Comparison of ENCODE assay signal across 1 cellular context in the genomic region with DNA sequence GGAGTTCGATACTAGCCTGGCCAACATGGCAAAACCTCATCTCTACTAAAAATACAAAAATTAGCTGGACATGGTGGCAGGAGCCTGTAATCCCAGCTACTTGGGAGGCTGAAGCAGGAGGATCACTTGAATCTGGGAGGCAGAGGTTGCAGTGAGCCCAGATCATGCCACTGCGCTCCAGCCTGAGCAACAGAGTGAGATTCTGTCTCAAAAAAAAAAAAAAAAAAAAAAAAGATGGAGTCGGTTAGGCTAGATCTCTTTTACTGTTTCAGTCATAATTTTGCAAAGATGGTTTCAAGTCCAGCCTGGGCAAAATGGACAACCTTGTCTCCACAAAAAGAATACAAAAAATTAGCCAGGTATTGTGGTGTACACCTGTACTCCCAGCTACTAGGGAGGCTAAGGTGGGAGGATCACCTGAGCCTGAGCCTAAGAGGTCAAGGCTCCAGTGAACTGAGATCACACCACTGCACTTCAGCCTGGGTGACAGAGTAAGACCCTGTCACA.
TF ChIP-seq lines count a peak whose summit lies in the region.
"Not testable (repeated sequence)": the region's sequence is repeated elsewhere in the genome, so short reads cannot be mapped to it uniquely, and the experiment has no call there.

No MANE protein-coding gene starts in this region.

TF ChIP-seq in K562, 482 proteins besides CTCF, POLR2A, EP300 and RAD21 (continued from another document):
- TF ChIP-seq, protein P1, sequence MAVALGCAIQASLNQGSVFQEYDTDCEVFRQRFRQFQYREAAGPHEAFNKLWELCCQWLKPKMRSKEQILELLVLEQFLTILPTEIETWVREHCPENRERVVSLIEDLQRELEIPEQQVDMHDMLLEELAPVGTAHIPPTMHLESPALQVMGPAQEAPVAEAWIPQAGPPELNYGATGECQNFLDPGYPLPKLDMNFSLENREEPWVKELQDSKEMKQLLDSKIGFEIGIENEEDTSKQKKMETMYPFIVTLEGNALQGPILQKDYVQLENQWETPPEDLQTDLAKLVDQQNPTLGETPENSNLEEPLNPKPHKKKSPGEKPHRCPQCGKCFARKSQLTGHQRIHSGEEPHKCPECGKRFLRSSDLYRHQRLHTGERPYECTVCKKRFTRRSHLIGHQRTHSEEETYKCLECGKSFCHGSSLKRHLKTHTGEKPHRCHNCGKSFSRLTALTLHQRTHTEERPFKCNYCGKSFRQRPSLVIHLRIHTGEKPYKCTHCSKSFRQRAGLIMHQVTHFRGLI (CRISPR knock-in tag; IDR thresholded peaks at IDR 0.05), result peak; percentile 90; the same call in 1 of the 2 replicates
- TF ChIP-seq HMG20B (CRISPR knock-in tag; IDR thresholded peaks at IDR 0.05), result 0 out of 2 replicates have a peak, but pooled peaks have one; percentile 50
- TF ChIP-seq PPARD (CRISPR knock-in tag; IDR thresholded peaks at IDR 0.05), result peak; percentile 43; the same call in 1 of the 2 replicates
- peak; percentile 82 for TF ChIP-seq ZNF584 (CRISPR knock-in tag; IDR thresholded peaks at IDR 0.05; ENCODE audit: low read depth)
- TF ChIP-seq ZNF668 (CRISPR knock-in tag; IDR thresholded peaks at IDR 0.05), result peak; percentile 79; the same call in 1 of the 2 replicates
- peak; percentile 71 for TF ChIP-seq POLR2H (tag; IDR thresholded peaks at IDR 0.05; ENCODE audit: low read depth)
- TF ChIP-seq, protein P2, sequence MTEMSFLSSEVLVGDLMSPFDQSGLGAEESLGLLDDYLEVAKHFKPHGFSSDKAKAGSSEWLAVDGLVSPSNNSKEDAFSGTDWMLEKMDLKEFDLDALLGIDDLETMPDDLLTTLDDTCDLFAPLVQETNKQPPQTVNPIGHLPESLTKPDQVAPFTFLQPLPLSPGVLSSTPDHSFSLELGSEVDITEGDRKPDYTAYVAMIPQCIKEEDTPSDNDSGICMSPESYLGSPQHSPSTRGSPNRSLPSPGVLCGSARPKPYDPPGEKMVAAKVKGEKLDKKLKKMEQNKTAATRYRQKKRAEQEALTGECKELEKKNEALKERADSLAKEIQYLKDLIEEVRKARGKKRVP (CRISPR knock-in tag; IDR thresholded peaks at IDR 0.05), result 0 out of 2 replicates have a peak, but pooled peaks have one; percentile 32
- TF ChIP-seq ILK (tag; IDR thresholded peaks at IDR 0.05; ENCODE audit: borderline replicate concordance, low read depth), result peak; percentile 87
- TF ChIP-seq, protein P3, sequence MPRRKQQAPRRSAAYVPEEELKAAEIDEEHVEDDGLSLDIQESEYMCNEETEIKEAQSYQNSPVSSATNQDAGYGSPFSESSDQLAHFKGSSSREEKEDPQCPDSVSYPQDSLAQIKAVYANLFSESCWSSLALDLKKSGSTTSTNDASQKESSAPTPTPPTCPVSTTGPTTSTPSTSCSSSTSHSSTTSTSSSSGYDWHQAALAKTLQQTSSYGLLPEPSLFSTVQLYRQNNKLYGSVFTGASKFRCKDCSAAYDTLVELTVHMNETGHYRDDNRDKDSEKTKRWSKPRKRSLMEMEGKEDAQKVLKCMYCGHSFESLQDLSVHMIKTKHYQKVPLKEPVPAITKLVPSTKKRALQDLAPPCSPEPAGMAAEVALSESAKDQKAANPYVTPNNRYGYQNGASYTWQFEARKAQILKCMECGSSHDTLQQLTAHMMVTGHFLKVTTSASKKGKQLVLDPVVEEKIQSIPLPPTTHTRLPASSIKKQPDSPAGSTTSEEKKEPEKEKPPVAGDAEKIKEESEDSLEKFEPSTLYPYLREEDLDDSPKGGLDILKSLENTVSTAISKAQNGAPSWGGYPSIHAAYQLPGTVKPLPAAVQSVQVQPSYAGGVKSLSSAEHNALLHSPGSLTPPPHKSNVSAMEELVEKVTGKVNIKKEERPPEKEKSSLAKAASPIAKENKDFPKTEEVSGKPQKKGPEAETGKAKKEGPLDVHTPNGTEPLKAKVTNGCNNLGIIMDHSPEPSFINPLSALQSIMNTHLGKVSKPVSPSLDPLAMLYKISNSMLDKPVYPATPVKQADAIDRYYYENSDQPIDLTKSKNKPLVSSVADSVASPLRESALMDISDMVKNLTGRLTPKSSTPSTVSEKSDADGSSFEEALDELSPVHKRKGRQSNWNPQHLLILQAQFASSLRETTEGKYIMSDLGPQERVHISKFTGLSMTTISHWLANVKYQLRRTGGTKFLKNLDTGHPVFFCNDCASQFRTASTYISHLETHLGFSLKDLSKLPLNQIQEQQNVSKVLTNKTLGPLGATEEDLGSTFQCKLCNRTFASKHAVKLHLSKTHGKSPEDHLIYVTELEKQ (CRISPR knock-in tag; IDR thresholded peaks at IDR 0.05), result peak; percentile 97
- TF ChIP-seq DIDO1 (tag; IDR thresholded peaks at IDR 0.05; ENCODE audit: low read depth), result peak; percentile 82
- peak; percentile 84 for TF ChIP-seq NFXL1 (CRISPR knock-in tag; IDR thresholded peaks at IDR 0.05)
- TF ChIP-seq GTF2A2 (tag; IDR thresholded peaks at IDR 0.05), result peak; percentile 97
- 0 out of 2 replicates have a peak, but pooled peaks have one; percentile 18 for TF ChIP-seq ZNF134 (CRISPR knock-in tag; conservative IDR thresholded peaks at IDR 0.05)
- peak; percentile 45; the same call in 1 of the 2 replicates for TF ChIP-seq ZNF239 (CRISPR knock-in tag; IDR thresholded peaks at IDR 0.05)
- peak in 1 of 2 experiments; percentile 30; a peak in 1 of 4 replicates for TF ChIP-seq TEAD1 (CRISPR knock-in tag; IDR thresholded peaks at IDR 0.05)
- 0 out of 2 replicates have a peak, but pooled peaks have one; percentile 41 for TF ChIP-seq NFIX (CRISPR knock-in tag; IDR thresholded peaks at IDR 0.05; ENCODE audit: low read depth)
- TF ChIP-seq ZNF583 (CRISPR knock-in tag; IDR thresholded peaks at IDR 0.05), result 0 out of 2 replicates have a peak, but pooled peaks have one; percentile 92
- TF ChIP-seq, protein P4, sequence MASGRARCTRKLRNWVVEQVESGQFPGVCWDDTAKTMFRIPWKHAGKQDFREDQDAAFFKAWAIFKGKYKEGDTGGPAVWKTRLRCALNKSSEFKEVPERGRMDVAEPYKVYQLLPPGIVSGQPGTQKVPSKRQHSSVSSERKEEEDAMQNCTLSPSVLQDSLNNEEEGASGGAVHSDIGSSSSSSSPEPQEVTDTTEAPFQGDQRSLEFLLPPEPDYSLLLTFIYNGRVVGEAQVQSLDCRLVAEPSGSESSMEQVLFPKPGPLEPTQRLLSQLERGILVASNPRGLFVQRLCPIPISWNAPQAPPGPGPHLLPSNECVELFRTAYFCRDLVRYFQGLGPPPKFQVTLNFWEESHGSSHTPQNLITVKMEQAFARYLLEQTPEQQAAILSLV (tag; IDR thresholded peaks at IDR 0.05), result peak; percentile 94
- TF ChIP-seq KLF6 (CRISPR knock-in tag; IDR thresholded peaks at IDR 0.05; ENCODE audit: borderline replicate concordance), result peak; percentile 93
- peak; percentile 54 for TF ChIP-seq ZNF507 (tag; conservative IDR thresholded peaks at IDR 0.05)
- TF ChIP-seq PTTG1 (tag; IDR thresholded peaks at IDR 0.05; ENCODE audit: low read depth), result peak; percentile 98
- TF ChIP-seq ZNF175 (CRISPR knock-in tag; IDR thresholded peaks at IDR 0.05; ENCODE audit: low read depth), result peak; percentile 97
- peak; percentile 85 for TF ChIP-seq ZNF586 (CRISPR knock-in tag; conservative IDR thresholded peaks at IDR 0.05)
- peak; percentile 98 for TF ChIP-seq ZNF644 (tag; IDR thresholded peaks at IDR 0.05; ENCODE audit: low read depth)
- TF ChIP-seq NR4A1 (CRISPR knock-in tag; IDR thresholded peaks at IDR 0.05); NR2C1 (IDR thresholded peaks at IDR 0.05): not testable (repeated sequence)
- peak; percentile 97 for TF ChIP-seq NR4A1 (tag; IDR thresholded peaks at IDR 0.05)
- TF ChIP-seq, protein P5, sequence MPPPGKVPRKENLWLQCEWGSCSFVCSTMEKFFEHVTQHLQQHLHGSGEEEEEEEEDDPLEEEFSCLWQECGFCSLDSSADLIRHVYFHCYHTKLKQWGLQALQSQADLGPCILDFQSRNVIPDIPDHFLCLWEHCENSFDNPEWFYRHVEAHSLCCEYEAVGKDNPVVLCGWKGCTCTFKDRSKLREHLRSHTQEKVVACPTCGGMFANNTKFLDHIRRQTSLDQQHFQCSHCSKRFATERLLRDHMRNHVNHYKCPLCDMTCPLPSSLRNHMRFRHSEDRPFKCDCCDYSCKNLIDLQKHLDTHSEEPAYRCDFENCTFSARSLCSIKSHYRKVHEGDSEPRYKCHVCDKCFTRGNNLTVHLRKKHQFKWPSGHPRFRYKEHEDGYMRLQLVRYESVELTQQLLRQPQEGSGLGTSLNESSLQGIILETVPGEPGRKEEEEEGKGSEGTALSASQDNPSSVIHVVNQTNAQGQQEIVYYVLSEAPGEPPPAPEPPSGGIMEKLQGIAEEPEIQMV (tag; conservative IDR thresholded peaks at IDR 0.05; ENCODE audit: low read depth), result peak; percentile 85
- peak; percentile 8; the same call in 1 of the 2 replicates for TF ChIP-seq ZFP1 (CRISPR knock-in tag; IDR thresholded peaks at IDR 0.05)
- peak; percentile 93 for TF ChIP-seq CXXC5 (CRISPR knock-in tag; IDR thresholded peaks at IDR 0.05)
- TF ChIP-seq, protein P6, sequence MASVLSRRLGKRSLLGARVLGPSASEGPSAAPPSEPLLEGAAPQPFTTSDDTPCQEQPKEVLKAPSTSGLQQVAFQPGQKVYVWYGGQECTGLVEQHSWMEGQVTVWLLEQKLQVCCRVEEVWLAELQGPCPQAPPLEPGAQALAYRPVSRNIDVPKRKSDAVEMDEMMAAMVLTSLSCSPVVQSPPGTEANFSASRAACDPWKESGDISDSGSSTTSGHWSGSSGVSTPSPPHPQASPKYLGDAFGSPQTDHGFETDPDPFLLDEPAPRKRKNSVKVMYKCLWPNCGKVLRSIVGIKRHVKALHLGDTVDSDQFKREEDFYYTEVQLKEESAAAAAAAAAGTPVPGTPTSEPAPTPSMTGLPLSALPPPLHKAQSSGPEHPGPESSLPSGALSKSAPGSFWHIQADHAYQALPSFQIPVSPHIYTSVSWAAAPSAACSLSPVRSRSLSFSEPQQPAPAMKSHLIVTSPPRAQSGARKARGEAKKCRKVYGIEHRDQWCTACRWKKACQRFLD (CRISPR knock-in tag; IDR thresholded peaks at IDR 0.05), result peak; percentile 96
- TF ChIP-seq, protein P7, sequence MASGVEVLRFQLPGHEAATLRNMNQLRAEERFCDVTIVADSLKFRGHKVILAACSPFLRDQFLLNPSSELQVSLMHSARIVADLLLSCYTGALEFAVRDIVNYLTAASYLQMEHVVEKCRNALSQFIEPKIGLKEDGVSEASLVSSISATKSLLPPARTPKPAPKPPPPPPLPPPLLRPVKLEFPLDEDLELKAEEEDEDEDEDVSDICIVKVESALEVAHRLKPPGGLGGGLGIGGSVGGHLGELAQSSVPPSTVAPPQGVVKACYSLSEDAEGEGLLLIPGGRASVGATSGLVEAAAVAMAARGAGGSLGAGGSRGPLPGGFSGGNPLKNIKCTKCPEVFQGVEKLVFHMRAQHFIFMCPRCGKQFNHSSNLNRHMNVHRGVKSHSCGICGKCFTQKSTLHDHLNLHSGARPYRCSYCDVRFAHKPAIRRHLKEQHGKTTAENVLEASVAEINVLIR (CRISPR knock-in tag; IDR thresholded peaks at IDR 0.05), result peak; percentile 76
- peak; percentile 91 for TF ChIP-seq NR2C1 (tag; IDR thresholded peaks at IDR 0.05)
- peak; percentile 81; the same call in 1 of the 2 replicates for TF ChIP-seq ZNF76 (CRISPR knock-in tag; IDR thresholded peaks at IDR 0.05; ENCODE audit: borderline replicate concordance)
TF ChIP-seq in K562: peak in this region for 90; not testable (repeated sequence) for 392.
